8 cellular contexts compared by ENCODE assay signal in the genomic region with DNA sequence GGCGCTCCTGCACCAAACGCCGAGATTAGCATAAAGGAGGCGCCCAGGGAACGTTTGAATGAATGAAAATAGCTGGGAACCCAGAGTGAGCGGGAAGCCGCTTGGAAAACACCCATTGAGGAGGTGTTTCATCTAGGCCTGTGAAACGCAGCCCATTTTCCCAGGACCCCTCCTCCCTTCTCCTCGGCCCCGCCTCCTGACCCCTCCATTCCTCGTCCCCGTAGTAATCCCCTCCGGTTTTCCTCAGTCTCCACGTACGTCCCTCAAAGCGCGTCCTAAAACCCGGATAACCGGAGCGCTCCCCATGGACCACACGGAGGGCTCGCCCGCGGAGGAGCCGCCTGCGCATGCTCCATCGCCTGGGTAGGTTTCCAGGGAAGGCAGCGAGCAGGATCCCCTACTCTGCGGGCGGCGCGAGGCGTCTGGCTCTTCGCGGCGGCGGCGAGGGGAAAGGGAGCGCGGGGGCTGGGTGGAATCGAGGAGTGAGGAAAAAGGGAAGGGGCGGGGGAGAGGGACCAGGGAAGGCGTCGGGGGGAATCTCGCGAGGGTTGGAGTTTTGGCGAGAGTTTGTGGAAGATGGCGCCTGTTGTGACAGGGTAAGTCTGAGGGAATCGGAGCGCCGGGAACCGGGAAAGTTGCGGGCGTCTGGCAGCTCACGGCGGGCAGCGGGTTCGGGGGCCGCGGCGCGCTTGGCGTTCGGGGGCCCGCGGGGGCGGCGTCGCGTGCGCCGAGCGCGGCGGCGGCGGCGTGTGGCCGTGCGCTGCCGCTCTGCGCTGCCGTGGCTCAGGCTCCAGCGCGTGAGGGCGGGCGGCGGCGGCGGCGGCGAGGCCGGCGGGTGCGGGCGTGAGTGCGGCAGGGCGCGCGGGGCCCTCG. TPM values are rescaled to one million over a fixed set of nuclear protein-coding genes. Genes with fewer than 3 reads are reported as not detected.
DNase-seq lines count a peak whose midpoint lies in the region; ATAC-seq and TF ChIP-seq lines count a peak whose summit lies in the region.

A gene (plus strand): TSS at position 562 of the 873 bp plus-strand sequence. CDS start 15 bp downstream, at position 577.

- no peak for TF ChIP-seq CTCF in 22Rv1 (IDR thresholded peaks at IDR 0.05)

- H3K27ac ChIP-seq in 22Rv1: peak within 1 kb of the TSS; percentile 95
- H3K27ac ChIP-seq in caudate nucleus (ENCODE audit: low read depth, low read length): peak within 1 kb of the TSS; percentile 91

- DNase-seq in NCI-H446 (lab: John Stamatoyannopoulos, UW): peak; percentile 96 to 97
- DNase-seq in activated CD4-positive, CD25-positive, alpha-beta regulatory T cell (lab: John Stamatoyannopoulos, UW): peak; percentile 59 to 73 (median 66)
- peak; percentile 46 to 96 (median 91) for DNase-seq in caudate nucleus (lab: John Stamatoyannopoulos, UW)
- peak; percentile 85 to 87 (median 87) for DNase-seq in immature natural killer cell
- peak; percentile 95 for DNase-seq in smooth muscle cell of the brain vasculature (ENCODE audit: low read depth, low spot score)

- peaks cover 26 to 51% of the 10 kb centered on the region in 2 donors for H3K4me1 Mint-ChIP-seq in immature natural killer cell

- peaks cover 26 to 31% (median 30%) of the 10 kb centered on the region in 3 donors for H3K27me3 Mint-ChIP-seq in immature natural killer cell (ENCODE audit: low read depth in 3 of 3)

- peaks cover 0 to 5% (median 2%) of the 10 kb centered on the region in 6 donors for H3K9me3 Mint-ChIP-seq in immature natural killer cell

- ATAC-seq in GM18867 (IDR thresholded peaks at IDR 0.05; ENCODE audit: unreplicated experiment) (peak; percentile 24), HG03159 (IDR thresholded peaks at IDR 0.05; ENCODE audit: unreplicated experiment) (peak; percentile 28)

- H3K27ac Mint-ChIP-seq in immature natural killer cell: peak within 1 kb of the TSS; percentile 90 to 99 (median 97)

- H3K4me3 Mint-ChIP-seq in immature natural killer cell: peak within 1 kb of the TSS; percentile 95 to 99 (median 96)

- H3K36me3 Mint-ChIP-seq in immature natural killer cell: no peaks in the 10 kb centered on the region

RNA-seq across cellular contexts. Expression of the gene that starts here (rescaled TPM):
- 10 to 100 TPM; 39.8 to 67.3 (median 55.9) TPM for polyA plus RNA-seq in immature natural killer cell

Comparison
In these comparisons a context has a peak if more than half of its experiments do, and no peak if none do; other contexts are left out.
1. Peak in every context shown above with its lines: DNase-seq, ATAC-seq and H3K27ac ChIP-seq.